23 cellular contexts compared by ENCODE assay signal in the genomic region with DNA sequence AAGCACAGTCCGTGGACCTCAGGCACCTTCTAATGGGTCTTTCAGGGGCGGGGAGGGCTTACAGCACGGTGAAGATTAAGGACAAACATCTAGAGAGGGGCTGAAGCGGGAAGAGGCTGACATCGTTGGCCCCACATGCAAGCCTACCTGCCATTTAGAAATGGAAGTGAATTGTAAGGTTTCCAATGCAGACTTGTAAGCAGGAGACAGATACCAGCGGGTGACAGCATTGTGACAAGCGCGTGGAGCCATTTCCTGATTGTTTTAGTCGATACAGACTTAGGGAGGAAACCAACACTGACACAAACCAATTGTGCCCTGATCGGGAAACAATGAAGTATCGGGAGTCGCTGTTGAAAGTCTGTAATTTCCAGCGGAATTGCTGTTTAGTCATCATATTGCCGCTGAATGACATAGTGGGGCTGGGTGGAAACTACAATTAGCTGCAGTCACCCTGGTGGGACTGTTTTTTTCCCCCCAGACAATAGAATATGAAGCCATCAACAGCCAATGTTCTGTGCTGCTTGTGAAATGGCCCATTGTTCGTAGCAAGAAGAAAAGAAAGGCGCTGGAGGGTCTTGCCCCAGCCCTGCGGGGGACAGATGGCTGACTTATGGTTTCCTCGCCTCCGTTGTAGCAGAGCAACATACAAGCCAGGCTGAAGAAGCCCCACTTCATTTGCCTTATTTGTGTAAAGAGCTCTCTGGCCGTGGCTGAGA.
DNase-seq lines count a peak whose midpoint lies in the region; TF ChIP-seq lines count a peak whose summit lies in the region.
"Had no signal": no experiment of that assay in that cellular context is flagged by ENCODE, and none has a peak within 500 bp of the region (broad histone marks: within the 10 kb centered on the region; RNA-seq: fewer than 3 reads in every experiment).

No MANE protein-coding gene starts in this region.

- no peak overlapping the region for H3K23ac ChIP-seq in H9 (ENCODE audit: insufficient read length, low read depth, low read length)

- H3K27me3 ChIP-seq in H9 (ENCODE audit: insufficient read depth, low read length) (no peaks in the 10 kb centered on the region), endodermal cell (ENCODE audit: control insufficient read depth, insufficient read depth, low read length, poor library complexity, severe bottlenecking) (no peaks in the 10 kb centered on the region)
- H3K27me3 ChIP-seq: thyroid gland had no signal

- H2AFZ ChIP-seq in H9 (ENCODE audit: low read length) = no peak overlapping the region

- H3K4me3 Mint-ChIP-seq in H9 (no peak overlapping the region), endodermal cell (no peak overlapping the region), osteocyte (ENCODE audit: unreplicated experiment) (no peak overlapping the region)
- H3K4me3 Mint-ChIP-seq: activated B cell treated with CpG ODN at 0.5 μM for 24 hours; activated CD4-positive, alpha-beta memory T cell treated with anti-CD3 and anti-CD28 coated beads, Interleukin-2, amount 10 ng/mL, durations not matched to agents 7 days and 5 days; activated naive CD4-positive, alpha-beta T cell treated with anti-CD3 and anti-CD28 coated beads for 36 hours; activated T-cell treated with anti-CD3 and anti-CD28 coated beads, Interleukin-2, amount 50 U/mL, for 24 hours; natural killer cell had no signal

- no peaks in the 10 kb centered on the region for H3K36me3 ChIP-seq in endodermal cell (ENCODE audit: control insufficient read depth, insufficient read depth, low read length)
- H3K36me3 ChIP-seq: thyroid gland had no signal

- H3K14ac ChIP-seq in H9 (ENCODE audit: insufficient read depth, low read length) = peak overlapping the region; percentile 14; the same call in 1 of the 2 replicates

- no peak overlapping the region for H3K9ac ChIP-seq in H9 (ENCODE audit: extremely low read depth, insufficient read length, low read length)
- no peak overlapping the region for H3K9ac ChIP-seq in endodermal cell (ENCODE audit: extremely low read depth, low read length, poor library complexity, severe bottlenecking)

- no peaks in the 10 kb centered on the region; the same call in 1 of the 2 replicates for H3K27me3 Mint-ChIP-seq in H9 (ENCODE audit: low read depth)
- H3K27me3 Mint-ChIP-seq in endodermal cell (ENCODE audit: insufficient read depth) = no peaks in the 10 kb centered on the region
- H3K27me3 Mint-ChIP-seq in osteocyte (ENCODE audit: unreplicated experiment) = peaks cover 2% of the 10 kb centered on the region

- no peaks in the 10 kb centered on the region for H3K79me2 ChIP-seq in H9 (ENCODE audit: insufficient read depth, low read length)

- no peaks in the 10 kb centered on the region for H4K20me1 ChIP-seq in H9 (ENCODE audit: control insufficient read depth, insufficient read depth, insufficient read length)

- no peaks in the 10 kb centered on the region for H3K79me1 ChIP-seq in H9 (ENCODE audit: insufficient read depth, low read depth, low read length, poor library complexity, severe bottlenecking)

- H3K36me3 Mint-ChIP-seq in H9 (ENCODE audit: insufficient read depth in 1 of 3, low read depth in 3 of 3) (0 out of 7 replicates have a peak, but pooled peaks cover 0 to 2% (median 0%) of the 10 kb centered on the region in 3 experiments), endodermal cell (ENCODE audit: low read depth) (no peaks in the 10 kb centered on the region), osteocyte (ENCODE audit: unreplicated experiment) (peaks cover 1% of the 10 kb centered on the region)
- H3K36me3 Mint-ChIP-seq: natural killer cell had no signal

- TF ChIP-seq CTCF in H9 (conservative IDR thresholded peaks at IDR 0.05) = no peak
- no peak for TF ChIP-seq CTCF in endodermal cell (conservative IDR thresholded peaks at IDR 0.05)
- no peak for TF ChIP-seq CTCF in osteocyte (IDR thresholded peaks at IDR 0.05)

- H3K4me1 ChIP-seq in H9 (ENCODE audit: insufficient read depth, low read length) (0 out of 2 replicates have a peak, but pooled peaks cover 2% of the 10 kb centered on the region), endodermal cell (ENCODE audit: control insufficient read depth, insufficient read depth, low read length) (no peaks in the 10 kb centered on the region)
- H3K4me1 ChIP-seq: thyroid gland had no signal

- no peak overlapping the region for H3K4ac ChIP-seq in H9 (ENCODE audit: low read depth, low read length)

- no peaks in the 10 kb centered on the region for H3K9me3 ChIP-seq in H9 (ENCODE audit: control insufficient read depth, low read depth, low read length)
- H3K9me3 ChIP-seq in endodermal cell (ENCODE audit: control insufficient read depth, low read length) = no peaks in the 10 kb centered on the region
- H3K9me3 ChIP-seq: thyroid gland had no signal

- no peak overlapping the region for H3K56ac ChIP-seq in H9 (ENCODE audit: insufficient read length, low read depth, low read length)

- no peak for DNase-seq in H9
- DNase-seq in NCI-H345 (lab: John Stamatoyannopoulos, UW) = peak; percentile 59
- peak; percentile 25 for DNase-seq in endodermal cell
- peak; percentile 56 for DNase-seq in osteocyte (ENCODE audit: extremely low spot score, unreplicated experiment)
- no peak for DNase-seq in activated naive CD4-positive, alpha-beta T cell (lab: John Stamatoyannopoulos, UW)
- DNase-seq in G401 (ENCODE audit: low spot score) = no peak
- DNase-seq in SIG-M5 (lab: John Stamatoyannopoulos, UW) = no peak
- DNase-seq: activated B cell treated with CpG ODN at 0.5 μM for 24 hours; activated CD4-positive, alpha-beta memory T cell treated with anti-CD3 and anti-CD28 coated beads, Interleukin-2, amount 10 ng/mL, durations not matched to agents 7 days and 5 days; activated naive CD4-positive, alpha-beta T cell treated with anti-CD3 and anti-CD28 coated beads for 36 hours; activated T-cell treated with anti-CD3 and anti-CD28 coated beads, Interleukin-2, amount 50 U/mL, for 24 hours; foreskin melanocyte; H7; kidney glomerular epithelial cell; natural killer cell; NCI-H1048; NCI-H226; stimulated activated CD4-positive, alpha-beta T cell treated with anti-CD3 and anti-CD28 coated beads, Interleukin-2, amount 100 ng/mL, for 48 hours; stimulated activated naive CD4-positive, alpha-beta T cell treated with Interleukin-2 at 50 U/mL for 16 hours; thyroid gland had no signal

- H2BK5ac ChIP-seq in H9 (ENCODE audit: insufficient read length, low read length) = no peak overlapping the region

- no peak overlapping the region for H3K4me2 ChIP-seq in H9 (ENCODE audit: insufficient read depth, insufficient read length, low read length)

- H3K9me3 Mint-ChIP-seq in H9 = peaks cover 3 to 4% of the 10 kb centered on the region in 2 experiments; a peak in 3 of 5 replicates
- peaks cover 9% of the 10 kb centered on the region for H3K9me3 Mint-ChIP-seq in endodermal cell
- peaks cover 3% of the 10 kb centered on the region for H3K9me3 Mint-ChIP-seq in osteocyte (ENCODE audit: unreplicated experiment)
- H3K9me3 Mint-ChIP-seq: activated B cell treated with CpG ODN at 0.5 μM for 24 hours; activated CD4-positive, alpha-beta memory T cell treated with anti-CD3 and anti-CD28 coated beads, Interleukin-2, amount 10 ng/mL, durations not matched to agents 7 days and 5 days; activated naive CD4-positive, alpha-beta T cell treated with anti-CD3 and anti-CD28 coated beads for 36 hours; natural killer cell had no signal

- H3K27ac Mint-ChIP-seq in H9 (peak overlapping the region in 1 of 3 experiments; percentile 16; a peak in 1 of 7 replicates), endodermal cell (no peak overlapping the region), osteocyte (ENCODE audit: unreplicated experiment) (no peak overlapping the region)
- H3K27ac Mint-ChIP-seq: activated B cell treated with CpG ODN at 0.5 μM for 24 hours; activated CD4-positive, alpha-beta memory T cell treated with anti-CD3 and anti-CD28 coated beads, Interleukin-2, amount 10 ng/mL, durations not matched to agents 7 days and 5 days; activated naive CD4-positive, alpha-beta T cell treated with anti-CD3 and anti-CD28 coated beads for 36 hours; activated T-cell treated with anti-CD3 and anti-CD28 coated beads, Interleukin-2, amount 50 U/mL, for 24 hours; natural killer cell; progenitor cell of endocrine pancreas had no signal

- no peak overlapping the region for H4K8ac ChIP-seq in H9 (replicated peaks; ENCODE audit: insufficient read length, low read depth, low read length)

- H2BK120ac ChIP-seq in H9 (ENCODE audit: low read depth, low read length, poor library complexity, severe bottlenecking) = no peak overlapping the region

- no peak overlapping the region for H2BK20ac ChIP-seq in H9 (ENCODE audit: low read depth, low read length, poor library complexity, severe bottlenecking)

- in situ Hi-C loops in G401 (cut with HindIII; ENCODE audit: low sequenced_read_pairs) = no loop called here

- H3K4me1 Mint-ChIP-seq in H9 (peaks cover 12 to 15% of the 10 kb centered on the region in 2 experiments), endodermal cell (no peaks in the 10 kb centered on the region), osteocyte (ENCODE audit: unreplicated experiment) (no peaks in the 10 kb centered on the region)
- H3K4me1 Mint-ChIP-seq: activated B cell treated with CpG ODN at 0.5 μM for 24 hours; activated CD4-positive, alpha-beta memory T cell treated with anti-CD3 and anti-CD28 coated beads, Interleukin-2, amount 10 ng/mL, durations not matched to agents 7 days and 5 days; natural killer cell had no signal

- H3K27ac ChIP-seq in H9 (ENCODE audit: insufficient read length, low read depth, low read length) (no peak overlapping the region), endodermal cell (ENCODE audit: low read depth, low read length) (peak overlapping the region; percentile 59)
- H3K27ac ChIP-seq: RWPE1, thyroid gland had no signal

- H2BK15ac ChIP-seq in H9 (ENCODE audit: low read depth, low read length) = no peak overlapping the region

- H3K18ac ChIP-seq in H9 (ENCODE audit: insufficient read length, low read depth, low read length) = no peak overlapping the region

- H2AK5ac ChIP-seq in H9 (ENCODE audit: insufficient read length, low read length) = no peak overlapping the region

- no peak overlapping the region for H4K91ac ChIP-seq in H9 (ENCODE audit: insufficient read length, low read depth, low read length)

- WGBS in H9 (ENCODE audit: extremely low coverage, insufficient read length, low lambda C conversion rate) = no CpG with 5 or more reads among the region's 20 CpGs
- WGBS in endodermal cell (ENCODE audit: insufficient coverage in 1 of 2, insufficient read length in 1 of 2), 2 experiments = 81 to 85% methylated on average over 14 to 20 of the region's 20 CpGs

- no peak overlapping the region for H2BK12ac ChIP-seq in H9 (ENCODE audit: insufficient read length, low read depth, low read length)

- H3K4me3 ChIP-seq in endodermal cell (ENCODE audit: low read length) = no peak overlapping the region
- H3K4me3 ChIP-seq: smooth muscle cell, thyroid gland had no signal

- no peaks in the 10 kb centered on the region for H3K23me2 ChIP-seq in H9 (ENCODE audit: insufficient read length, low read depth, low read length, poor library complexity, severe bottlenecking)

- H4K5ac ChIP-seq in H9 (ENCODE audit: insufficient read length, low read depth, low read length) = no peak overlapping the region

- no peak overlapping the region for H3T11ph ChIP-seq in H9 (ENCODE audit: low read length)

Comparison
In these comparisons a context has a peak if more than half of its experiments do, and no peak if none do; other contexts are left out.
1. DNase-seq: peak in NCI-H345 (single experiment), endodermal cell (single experiment) and osteocyte (single experiment); none in H9 (single experiment), activated naive CD4-positive, alpha-beta T cell (0 of 4), G401 (single experiment) and SIG-M5 (single experiment).